In genomic region chr14:102016420-102017090, GRCh38 we compare ENCODE assay signal across 2 cellular contexts.
TF ChIP-seq lines count a peak whose summit lies in the region.

No MANE protein-coding gene starts in this region.

TF ChIP-seq in HCT116, 20 proteins besides CTCF, POLR2A, EP300 and RAD21:
- TF ChIP-seq TCF7L2 (IDR thresholded peaks at IDR 0.05; ENCODE audit: borderline replicate concordance, extremely low read depth, insufficient read depth, insufficient read length), result no peak
- no peak for TF ChIP-seq MAX (IDR thresholded peaks at IDR 0.05)
- no peak for TF ChIP-seq ATF3 (IDR thresholded peaks at IDR 0.05)
- TF ChIP-seq ELF1 (IDR thresholded peaks at IDR 0.05; ENCODE audit: borderline replicate concordance, low read depth), result no peak
- TF ChIP-seq ZNF274 (IDR thresholded peaks at IDR 0.05; ENCODE audit: low read depth, low read length), result no peak
- no peak for TF ChIP-seq SP1 (IDR thresholded peaks at IDR 0.05; ENCODE audit: low read depth)
- TF ChIP-seq SIN3A (IDR thresholded peaks at IDR 0.05; ENCODE audit: low read depth), result no peak
- no peak for TF ChIP-seq SRF (IDR thresholded peaks at IDR 0.05; ENCODE audit: low read depth)
- TF ChIP-seq REST (IDR thresholded peaks at IDR 0.05; ENCODE audit: low read depth), result no peak
- no peak for TF ChIP-seq FOSL1 (IDR thresholded peaks at IDR 0.05; ENCODE audit: low read depth)
- no peak for TF ChIP-seq JUND (IDR thresholded peaks at IDR 0.05)
TF ChIP-seq in HCT116: peak in this region for 0.

TF ChIP-seq in endothelial cell of umbilical vein, 7 proteins besides CTCF, POLR2A, EP300 and RAD21:
- no peak for TF ChIP-seq JUN (IDR thresholded peaks at IDR 0.05; ENCODE audit: borderline replicate concordance, insufficient read depth, insufficient read length, low read depth)
- no peak for TF ChIP-seq EZH2 (IDR thresholded peaks at IDR 0.05; ENCODE audit: borderline replicate concordance, low read depth, low read length, severe bottlenecking)
- no peak for TF ChIP-seq MAX (IDR thresholded peaks at IDR 0.05; ENCODE audit: insufficient read depth, insufficient read length)
- TF ChIP-seq POLR2AphosphoS5 (IDR thresholded peaks at IDR 0.05; ENCODE audit: insufficient read depth, low read depth, low read length), result no peak
- TF ChIP-seq GATA2 (IDR thresholded peaks at IDR 0.05; ENCODE audit: insufficient read depth, insufficient read length, low read depth, low read length), result no peak
- TF ChIP-seq FOS (IDR thresholded peaks at IDR 0.05; ENCODE audit: borderline replicate concordance, insufficient read depth, low read length), result no peak
- no peak for TF ChIP-seq MYC (IDR thresholded peaks at IDR 0.05; ENCODE audit: low read depth, low read length)
